Comparison of ENCODE assay signal across 15 cellular contexts in genomic region chr10:11677480-11677879, GRCh38.
DNase-seq lines count a peak whose midpoint lies in the region; ATAC-seq, FAIRE-seq and TF ChIP-seq lines count a peak whose summit lies in the region.
"Had no signal": no experiment of that assay in that cellular context is flagged by ENCODE, and none has a peak within 500 bp of the region (broad histone marks: within the 10 kb centered on the region; RNA-seq: fewer than 3 reads in every experiment).

No MANE protein-coding gene starts in this region.

- no peak for TF ChIP-seq EP300 in GM12878 (IDR thresholded peaks at IDR 0.05; ENCODE audit: borderline replicate concordance in 1 of 2, control insufficient read depth in 1 of 2, low read depth in 2 of 2, low read length in 2 of 2)

- TF ChIP-seq RAD21 in GM12878 (IDR thresholded peaks at IDR 0.05; ENCODE audit: insufficient read depth, low read depth, low read length): no peak

- H2AFZ ChIP-seq in GM12878 (ENCODE audit: control insufficient read depth, low read depth, low read length): no peak overlapping the region
- H2AFZ ChIP-seq: hepatocyte had no signal

- H3K27me3 ChIP-seq in GM12878 (replicated peaks in 1 of 2; ENCODE audit: control insufficient read depth in 2 of 2, insufficient read depth in 2 of 2, low read length in 1 of 2): no peaks in the 10 kb centered on the region
- H3K27me3 ChIP-seq: hepatocyte had no signal

- intact Hi-C loops in GM12878 (cut with micrococcal nuclease; ENCODE audit: unreplicated experiment) (no loop called here), posterior cingulate gyrus (cut with DNase I) (no loop called here)

- H4K20me1 ChIP-seq in GM12878 (ENCODE audit: control insufficient read depth, insufficient read depth): no peaks in the 10 kb centered on the region

- POLR2A ChIA-PET in GM12878 (lab: Charles Lee): interaction anchor here (0.6 to 1.9 kb wide), 4 partner anchors 13 to 145 kb away, joined by 3 to 6 read pairs (median 4); no protein-coding TSS in a partner anchor

- in situ Hi-C loops in GM12878 (cut with MboI): no loop called here

- H3K4me3 ChIP-seq in GM12878: peak overlapping the region; percentile 48
- H3K4me3 ChIP-seq: hepatocyte, SJSA1, thoracic aorta had no signal

- peaks cover 1% of the 10 kb centered on the region; the same call in 2 of the 3 replicates for H3K9me3 ChIP-seq in GM12878 (replicated peaks; ENCODE audit: control insufficient read depth, insufficient read depth, low read length)
- H3K9me3 ChIP-seq: SJSA1, thoracic aorta had no signal

- RAD21 ChIA-PET in GM12878 (lab: Charles Lee; ENCODE audit: unreplicated experiment): interaction anchor here (0.7 to 2.2 kb wide), 7 partner anchors 8 to 162 kb away, joined by 3 to 10 read pairs (median 3); no protein-coding TSS in a partner anchor

- no peak for TF ChIP-seq CTCF in GM12878 (IDR thresholded peaks at IDR 0.05 in 2 of 3, conservative IDR thresholded peaks at IDR 0.05 in 1 of 3; ENCODE audit: control insufficient read depth in 2 of 3, extremely low read depth in 1 of 3, insufficient read depth in 1 of 3, low read depth in 3 of 3, low read length in 3 of 3)

- BruUV-seq in GM12878 (replicated peaks; lab: Mats Ljungman, UMichigan): no TSS peak

- DNase-seq in GM12878 (ENCODE audit: low read depth, low spot score) (no peak), NCI-H2029 treated with DMSO at 0.1 percent for 48 hours (lab: John Stamatoyannopoulos, UW) (no peak), posterior cingulate gyrus (no peak), Ammon's horn (ENCODE audit: low spot score) (no peak)
- DNase-seq in activated naive CD4-positive, alpha-beta T cell treated with anti-CD3 and anti-CD28 coated beads, Interleukin-2, amount 50 U/mL, for 16 hours: no peak
- DNase-seq: activated CD8-positive, alpha-beta memory T cell treated with anti-CD3 and anti-CD28 coated beads for 24 hours; activated effector memory CD4-positive, alpha-beta T cell treated with anti-CD3 and anti-CD28 coated beads, Interleukin-2, amount 50 U/mL, for 16 hours; NCI-H2029 had no signal

- H3K27ac ChIP-seq in GM12878 (ENCODE audit: control insufficient read depth, insufficient read depth): peak overlapping the region; percentile 92
- H3K27ac ChIP-seq: hepatocyte, SJSA1, thoracic aorta had no signal

- FAIRE-seq in GM12878 (lab: Jason Lieb, UNC): no peak
- FAIRE-seq: TTC549 had no signal

- ATAC-seq in GM18498 (IDR thresholded peaks at IDR 0.05; ENCODE audit: unreplicated experiment) (peak; percentile 26), GM21447 (IDR thresholded peaks at IDR 0.05; ENCODE audit: unreplicated experiment) (peak; percentile 18), HG03066 (IDR thresholded peaks at IDR 0.05; ENCODE audit: low read depth, unreplicated experiment) (peak; percentile 22), GM12878 (peak; percentile 27)

- CTCF ChIA-PET in GM12878 (lab: Yijun Ruan, JAX): interaction anchor here (1.1 to 1.8 kb wide), 3 partner anchors 19 to 162 kb away, joined by 3 to 7 read pairs (median 5); no protein-coding TSS in a partner anchor

- no peak for TF ChIP-seq POLR2A in GM12878 (IDR thresholded peaks at IDR 0.05; ENCODE audit: low read depth, low read length)

- 16% methylated on average over 12 of the region's 12 CpGs for WGBS in GM12878 (ENCODE audit: insufficient coverage, insufficient replicate concordance, low lambda C conversion rate, missing lambda C conversion rate)

- H3K4me2 ChIP-seq in GM12878 (ENCODE audit: control insufficient read depth, insufficient read depth): peak overlapping the region; percentile 68
- H3K4me2 ChIP-seq: hepatocyte had no signal

- peaks cover 7% of the 10 kb centered on the region for H3K79me2 ChIP-seq in GM12878 (ENCODE audit: control insufficient read depth, insufficient read depth, low read length)
- H3K79me2 ChIP-seq: hepatocyte had no signal

- H3K4me1 ChIP-seq in GM12878 (ENCODE audit: control insufficient read depth, insufficient read depth, low read length): peaks cover 63% of the 10 kb centered on the region
- H3K4me1 ChIP-seq: SJSA1 had no signal

- SMC1A ChIA-PET in GM12878 (lab: Charles Lee; ENCODE audit: uncharacterized antibody, unreplicated experiment): interaction anchor here (0.6 to 2.6 kb wide), 10 partner anchors 22 to 164 kb away, joined by 3 to 10 read pairs (median 3); no protein-coding TSS in a partner anchor

- peak overlapping the region; percentile 60 for H3K9ac ChIP-seq in GM12878 (ENCODE audit: control insufficient read depth, insufficient read depth, low read length)

- H3K36me3 ChIP-seq in GM12878 (ENCODE audit: control insufficient read depth in 2 of 2, insufficient read depth in 2 of 2, low read length in 1 of 2): no peaks in the 10 kb centered on the region
- H3K36me3 ChIP-seq: SJSA1, thoracic aorta had no signal

TF ChIP-seq in GM12878, 131 proteins besides CTCF, POLR2A, EP300 and RAD21 (continues in another document):
- peak; percentile 24; the same call in 1 of the 2 replicates for TF ChIP-seq EED (IDR thresholded peaks at IDR 0.05; ENCODE audit: low read depth)
- no peak for TF ChIP-seq EZH2 (IDR thresholded peaks at IDR 0.05; ENCODE audit: borderline replicate concordance, control insufficient read depth, low read depth, low read length)
- TF ChIP-seq, protein P1, sequence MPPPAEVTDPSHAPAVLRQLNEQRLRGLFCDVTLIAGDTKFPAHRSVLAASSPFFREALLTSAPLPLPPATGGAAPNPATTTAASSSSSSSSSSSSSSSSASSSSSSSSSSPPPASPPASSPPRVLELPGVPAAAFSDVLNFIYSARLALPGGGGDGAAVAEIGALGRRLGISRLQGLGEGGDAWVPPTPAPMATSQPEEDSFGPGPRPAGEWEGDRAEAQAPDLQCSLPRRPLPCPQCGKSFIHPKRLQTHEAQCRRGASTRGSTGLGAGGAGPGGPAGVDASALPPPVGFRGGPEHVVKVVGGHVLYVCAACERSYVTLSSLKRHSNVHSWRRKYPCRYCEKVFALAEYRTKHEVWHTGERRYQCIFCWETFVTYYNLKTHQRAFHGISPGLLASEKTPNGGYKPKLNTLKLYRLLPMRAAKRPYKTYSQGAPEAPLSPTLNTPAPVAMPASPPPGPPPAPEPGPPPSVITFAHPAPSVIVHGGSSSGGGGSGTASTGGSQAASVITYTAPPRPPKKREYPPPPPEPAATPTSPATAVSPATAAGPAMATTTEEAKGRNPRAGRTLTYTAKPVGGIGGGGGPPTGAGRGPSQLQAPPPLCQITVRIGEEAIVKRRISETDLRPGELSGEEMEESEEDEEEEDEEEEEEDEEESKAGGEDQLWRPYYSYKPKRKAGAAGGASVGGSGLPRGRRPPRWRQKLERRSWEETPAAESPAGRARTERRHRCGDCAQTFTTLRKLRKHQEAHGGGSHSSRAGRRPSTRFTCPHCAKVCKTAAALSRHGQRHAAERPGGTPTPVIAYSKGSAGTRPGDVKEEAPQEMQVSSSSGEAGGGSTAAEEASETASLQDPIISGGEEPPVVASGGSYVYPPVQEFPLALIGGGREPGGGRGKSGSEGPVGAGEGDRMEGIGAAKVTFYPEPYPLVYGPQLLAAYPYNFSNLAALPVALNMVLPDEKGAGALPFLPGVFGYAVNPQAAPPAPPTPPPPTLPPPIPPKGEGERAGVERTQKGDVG (CRISPR knock-in tag; IDR thresholded peaks at IDR 0.05): no peak
- TF ChIP-seq SMARCA5 (IDR thresholded peaks at IDR 0.05): no peak
- TF ChIP-seq PKNOX1 (IDR thresholded peaks at IDR 0.05): no peak
- TF ChIP-seq PRDM15 (CRISPR knock-in tag; IDR thresholded peaks at IDR 0.05): no peak
- 0 out of 2 replicates have a peak, but pooled peaks have one; percentile 3 for TF ChIP-seq DPF2 (IDR thresholded peaks at IDR 0.05)
- TF ChIP-seq E2F4 (IDR thresholded peaks at IDR 0.05; ENCODE audit: low read depth, low read length): no peak
